ENCODE assay signal across 26 cellular contexts in genomic region chr15:38944551-38944950, GRCh38.
"Had no signal": no experiment of that assay in that cellular context is flagged by ENCODE, and none has a peak within 500 bp of the region (broad histone marks: within the 10 kb centered on the region; RNA-seq: fewer than 3 reads in every experiment).

No MANE protein-coding gene starts in this region.

- H3K4me3 ChIP-seq: adrenal gland, breast epithelium, MG63 had no signal

- H3K36me3 ChIP-seq: adrenal gland, breast epithelium, MG63 had no signal

- DNase-seq: activated CD4-positive, alpha-beta T cell treated with anti-CD3 and anti-CD28 coated beads for 48 hours; activated CD4-positive, alpha-beta T cell treated with anti-CD3 and anti-CD28 coated beads, Interleukin-2, amount 50 U/mL, for 4 hours; activated CD4-positive, CD25-positive, alpha-beta regulatory T cell treated with anti-CD3 and anti-CD28 coated beads, Interleukin-2, amount 50 U/mL, for 72 hours; activated CD8-positive, alpha-beta memory T cell treated with anti-CD3 and anti-CD28 coated beads, Interleukin-2, amount 50 U/mL, for 48 hours; activated CD8-positive, alpha-beta T cell treated with anti-CD3 and anti-CD28 coated beads, Interleukin-2, amount 10 ng/mL, durations not matched to agents 7 days and 5 days; activated naive CD4-positive, alpha-beta T cell treated with anti-CD3 and anti-CD28 coated beads, Interleukin-2, amount 50 U/mL, for 16 hours; activated naive CD8-positive, alpha-beta T cell treated with anti-CD3 and anti-CD28 coated beads, Interleukin-2, amount 10 ng/mL, durations not matched to agents 7 days and 5 days; activated T-cell treated with anti-CD3 and anti-CD28 coated beads, Interleukin-2, amount 50 U/mL, for 1 hour; adrenal gland; anterior cingulate cortex; MG63; MV-4-11; NCI-H1092 treated with DMSO at 0.1 percent for 48 hours; NCI-H1436; NCI-H1694 treated with DMSO at 0.1 percent for 48 hours; NCI-H2029 treated with DMSO at 0.1 percent for 48 hours; NCI-H345; NCI-H510A; NCI-H526 treated with DMSO at 0.1 percent for 48 hours; NK-92 treated with Interleukin-12 subunit alpha and Interleukin-12 subunit beta, amount 100 ng/mL, for 24 hours; OCI-M1; SHP77 treated with DMSO at 0.1 percent for 48 hours; T-helper 17 cell; T-helper 9 cell had no signal

- H3K4me1 ChIP-seq: adrenal gland, breast epithelium had no signal

- H3K27ac ChIP-seq: adrenal gland, breast epithelium had no signal

- H3K27me3 ChIP-seq: adrenal gland, breast epithelium, MG63 had no signal

- ATAC-seq: activated CD8-positive, alpha-beta T cell treated with anti-CD3 and anti-CD28 coated beads, Interleukin-2, amount 10 ng/mL, durations not matched to agents 7 days and 5 days; T-helper 17 cell; WTC11 had no signal

- H3K9me3 ChIP-seq: adrenal gland, breast epithelium had no signal
